ENCODE assay signal across 8 cellular contexts in genomic region chr1:16236091-16236494, GRCh38. TPM values are rescaled to one million over a fixed set of nuclear protein-coding genes. Genes with fewer than 3 reads are reported as not detected.
DNase-seq lines count a peak whose midpoint lies in the region; ATAC-seq, FAIRE-seq and TF ChIP-seq lines count a peak whose summit lies in the region.

No MANE protein-coding gene starts in this region.

- no peak for FAIRE-seq in frontal cortex (lab: Jason Lieb, UNC)

- peak overlapping the region; percentile 61 to 94 (median 86) for H3K27ac ChIP-seq in heart left ventricle

- DNase-seq in CD1c-positive myeloid dendritic cell (ENCODE audit: extremely low spot score), result peak; percentile 44
- DNase-seq in GM19238 (ENCODE audit: insufficient read length, low spot score), result peak; percentile 56
- DNase-seq in NCI-H748 (lab: John Stamatoyannopoulos, UW; ENCODE audit: unreplicated experiment), result peak; percentile 53
- peak; percentile 21 for DNase-seq in activated T-helper 1 cell treated with Interleukin-2 at 50 U/mL for 16 hours (ENCODE audit: low read depth)
- DNase-seq in heart left ventricle, result peak in 2 of 5 donors; percentile 41 to 58
- DNase-seq in skeletal muscle cell (ENCODE audit: low read depth), result no peak
- no peak for DNase-seq in frontal cortex (ENCODE audit: low spot score in 2 of 2)

- no peaks in the 10 kb centered on the region for H3K9me3 ChIP-seq in heart left ventricle

- H3K36me3 ChIP-seq in heart left ventricle, result peaks cover 0 to 14% (median 0%) of the 10 kb centered on the region in 9 donors

- TF ChIP-seq POLR2A in heart left ventricle (IDR thresholded peaks at IDR 0.05), result no peak

- peak overlapping the region; percentile 49 to 81 (median 68) for H3K4me3 ChIP-seq in heart left ventricle
- H3K4me3 ChIP-seq in skeletal muscle cell (ENCODE audit: low read depth, low read length), result peak overlapping the region; percentile 67

- ATAC-seq in HG03354 (IDR thresholded peaks at IDR 0.05; ENCODE audit: poor library complexity, severe bottlenecking, unreplicated experiment) (peak; percentile 46), heart left ventricle (peak; percentile 33 to 71 (median 64))

- H3K4me1 ChIP-seq in heart left ventricle, result peaks cover 0 to 22% (median 16%) of the 10 kb centered on the region in 12 donors

- peak in 5 of 12 donors; percentile 24 to 39 (median 26) for TF ChIP-seq CTCF in heart left ventricle (IDR thresholded peaks at IDR 0.05)

- H3K27me3 ChIP-seq in heart left ventricle, result no peaks in the 10 kb centered on the region

- intact Hi-C loops in heart left ventricle (cut with DNase I), result loop anchor here in 2 of 10 donors (2.0 to 5.0 kb wide), 2 partner anchors 19 to 154 kb away; no protein-coding TSS in a partner anchor

- 24 to 33% (median 31%) methylated on average over 5 of the region's 5 CpGs for WGBS in heart left ventricle, 4 donors

RNA-seq across cellular contexts. Expression of gene CPLANE2, which starts 0.9 kb away (rescaled TPM):
- 1 to 10 TPM; 3.6 to 9.9 (median 5.7) TPM for total RNA-seq in heart left ventricle
- polyA plus RNA-seq in heart left ventricle, result 1 to 10 TPM; 5.7 to 6.2 TPM
- total RNA-seq in frontal cortex, result 16.7 TPM

RNA-seq across cellular contexts. Expression of gene ARHGEF19, which starts 23.6 kb away (rescaled TPM):
- total RNA-seq in heart left ventricle (1 to 10 TPM in 8 of 9 donors, under 1 TPM in 1; 0.97 to 3.8 (median 2.3) TPM), frontal cortex (1.2 TPM)
- polyA plus RNA-seq in heart left ventricle, result 1 to 10 TPM in 1 of 2 donors, under 1 TPM in 1; 0.99 to 3.5 TPM

Comparison
In these comparisons a context has a peak if more than half of its experiments do, and no peak if none do; other contexts are left out.
1. DNase-seq: peak in CD1c-positive myeloid dendritic cell (single experiment), GM19238 (single experiment), NCI-H748 (single experiment) and activated T-helper 1 cell treated with Interleukin-2 at 50 U/mL for 16 hours (single experiment); none in skeletal muscle cell (single experiment) and frontal cortex (0 of 2).